In the genomic region with DNA sequence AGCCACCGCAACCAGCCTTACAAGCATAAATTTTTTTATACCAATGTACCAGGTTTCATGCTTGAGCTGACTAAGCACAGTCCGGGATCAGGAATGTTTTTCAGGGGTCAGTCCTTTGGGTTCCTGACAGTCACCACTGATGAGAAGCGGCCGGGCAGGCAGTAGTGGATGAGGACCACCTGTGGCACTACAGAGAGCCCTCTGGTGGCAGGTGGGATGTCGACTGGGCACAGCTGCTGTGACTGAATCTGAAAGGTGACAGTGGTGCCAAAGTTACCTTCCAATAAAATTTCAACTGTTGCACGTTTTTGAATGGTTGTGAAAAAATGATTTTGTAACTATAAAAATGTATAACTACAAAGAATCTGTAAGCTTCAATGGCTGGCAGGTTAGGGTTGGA, we compare ENCODE assay signal across 3 cellular contexts.
TF ChIP-seq lines count a peak whose summit lies in the region.

No MANE protein-coding gene starts in this region.

TF ChIP-seq in SK-N-SH, 30 proteins besides CTCF, POLR2A, EP300 and RAD21:
- TF ChIP-seq MEF2A (IDR thresholded peaks at IDR 0.05; ENCODE audit: borderline replicate concordance, low read depth) (no peak), RFX5 (IDR thresholded peaks at IDR 0.05; ENCODE audit: low read length) (no peak), RCOR1 (IDR thresholded peaks at IDR 0.05; ENCODE audit: low read length) (no peak), RXRA (IDR thresholded peaks at IDR 0.05; ENCODE audit: borderline replicate concordance, low read depth) (no peak), TAF1 (IDR thresholded peaks at IDR 0.05; ENCODE audit: borderline replicate concordance, low read depth, low read length) (no peak), GATA2 (CRISPR knock-in tag; IDR thresholded peaks at IDR 0.05) (no peak), FOSL2 (IDR thresholded peaks at IDR 0.05; ENCODE audit: borderline replicate concordance, low read depth) (no peak), SIN3A (IDR thresholded peaks at IDR 0.05; ENCODE audit: borderline replicate concordance, low read depth, low read length) (no peak), TEAD4 (IDR thresholded peaks at IDR 0.05; ENCODE audit: borderline replicate concordance, insufficient read depth) (no peak), JUND (IDR thresholded peaks at IDR 0.05) (no peak), MXI1 (IDR thresholded peaks at IDR 0.05; ENCODE audit: low read depth, low read length) (no peak), EZH2phosphoT487 (IDR thresholded peaks at IDR 0.05; ENCODE audit: borderline replicate concordance, low read depth) (no peak), ELF1 (IDR thresholded peaks at IDR 0.05) (no peak)
- TF ChIP-seq, protein P1, sequence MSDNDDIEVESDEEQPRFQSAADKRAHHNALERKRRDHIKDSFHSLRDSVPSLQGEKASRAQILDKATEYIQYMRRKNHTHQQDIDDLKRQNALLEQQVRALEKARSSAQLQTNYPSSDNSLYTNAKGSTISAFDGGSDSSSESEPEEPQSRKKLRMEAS (IDR thresholded peaks at IDR 0.05; ENCODE audit: low read depth), result no peak
TF ChIP-seq in SK-N-SH: peak in this region for 0.

TF ChIP-seq in SK-N-SH treated with all-trans-retinoic acid at 6 μM for 48 hours, 23 proteins besides CTCF, POLR2A, EP300 and RAD21:
- TF ChIP-seq GLIS3 (CRISPR knock-in tag; IDR thresholded peaks at IDR 0.05) (no peak), PPARA (CRISPR knock-in tag; IDR thresholded peaks at IDR 0.05; ENCODE audit: borderline replicate concordance) (no peak), CSDC2 (CRISPR knock-in tag; IDR thresholded peaks at IDR 0.05) (no peak), ZNF565 (CRISPR knock-in tag; conservative IDR thresholded peaks at IDR 0.05; ENCODE audit: low read depth) (no peak), RARB (CRISPR knock-in tag; IDR thresholded peaks at IDR 0.05) (no peak), TOX (CRISPR knock-in tag; IDR thresholded peaks at IDR 0.05; ENCODE audit: borderline replicate concordance) (no peak), BACH2 (CRISPR knock-in tag; IDR thresholded peaks at IDR 0.05; ENCODE audit: borderline replicate concordance) (no peak), ESRRG (CRISPR knock-in tag; IDR thresholded peaks at IDR 0.05) (no peak), PATZ1 (CRISPR knock-in tag; IDR thresholded peaks at IDR 0.05; ENCODE audit: borderline replicate concordance) (no peak)
TF ChIP-seq in SK-N-SH treated with all-trans-retinoic acid at 6 μM for 48 hours: peak in this region for 0.

TF ChIP-seq in GM12878, 131 proteins besides CTCF, POLR2A, EP300 and RAD21:
- TF ChIP-seq NFXL1 (IDR thresholded peaks at IDR 0.05; ENCODE audit: borderline replicate concordance) (no peak), FOXK2 (IDR thresholded peaks at IDR 0.05) (no peak), IRF4 (IDR thresholded peaks at IDR 0.05; ENCODE audit: low read depth, low read length) (no peak), RAD51 (IDR thresholded peaks at IDR 0.05) (no peak), MEF2A (IDR thresholded peaks at IDR 0.05; ENCODE audit: insufficient read depth, low read depth, low read length) (no peak), FOXM1 (IDR thresholded peaks at IDR 0.05; ENCODE audit: low read depth, low read length) (no peak), MLLT1 (IDR thresholded peaks at IDR 0.05) (no peak), ZBED1 (IDR thresholded peaks at IDR 0.05; ENCODE audit: borderline replicate concordance) (no peak), ZNF384 (IDR thresholded peaks at IDR 0.05; ENCODE audit: borderline replicate concordance, low read depth, low read length) (no peak), KAT2A (conservative IDR thresholded peaks at IDR 0.05; ENCODE audit: control insufficient read depth, low read depth, low read length) (no peak), EED (IDR thresholded peaks at IDR 0.05; ENCODE audit: low read depth) (no peak), SUPT20H (IDR thresholded peaks at IDR 0.05; ENCODE audit: borderline replicate concordance, control insufficient read depth, low read depth, low read length) (no peak), ESRRA (IDR thresholded peaks at IDR 0.05; ENCODE audit: low read length) (no peak), SP1 (IDR thresholded peaks at IDR 0.05; ENCODE audit: low read depth, low read length) (no peak), PAX8 (IDR thresholded peaks at IDR 0.05) (no peak), MTA3 (IDR thresholded peaks at IDR 0.05; ENCODE audit: borderline replicate concordance, low read length) (no peak)
- TF ChIP-seq, protein P2, sequence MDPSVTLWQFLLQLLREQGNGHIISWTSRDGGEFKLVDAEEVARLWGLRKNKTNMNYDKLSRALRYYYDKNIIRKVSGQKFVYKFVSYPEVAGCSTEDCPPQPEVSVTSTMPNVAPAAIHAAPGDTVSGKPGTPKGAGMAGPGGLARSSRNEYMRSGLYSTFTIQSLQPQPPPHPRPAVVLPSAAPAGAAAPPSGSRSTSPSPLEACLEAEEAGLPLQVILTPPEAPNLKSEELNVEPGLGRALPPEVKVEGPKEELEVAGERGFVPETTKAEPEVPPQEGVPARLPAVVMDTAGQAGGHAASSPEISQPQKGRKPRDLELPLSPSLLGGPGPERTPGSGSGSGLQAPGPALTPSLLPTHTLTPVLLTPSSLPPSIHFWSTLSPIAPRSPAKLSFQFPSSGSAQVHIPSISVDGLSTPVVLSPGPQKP (IDR thresholded peaks at IDR 0.05; ENCODE audit: low read depth, low read length), result no peak
- TF ChIP-seq, protein P3, sequence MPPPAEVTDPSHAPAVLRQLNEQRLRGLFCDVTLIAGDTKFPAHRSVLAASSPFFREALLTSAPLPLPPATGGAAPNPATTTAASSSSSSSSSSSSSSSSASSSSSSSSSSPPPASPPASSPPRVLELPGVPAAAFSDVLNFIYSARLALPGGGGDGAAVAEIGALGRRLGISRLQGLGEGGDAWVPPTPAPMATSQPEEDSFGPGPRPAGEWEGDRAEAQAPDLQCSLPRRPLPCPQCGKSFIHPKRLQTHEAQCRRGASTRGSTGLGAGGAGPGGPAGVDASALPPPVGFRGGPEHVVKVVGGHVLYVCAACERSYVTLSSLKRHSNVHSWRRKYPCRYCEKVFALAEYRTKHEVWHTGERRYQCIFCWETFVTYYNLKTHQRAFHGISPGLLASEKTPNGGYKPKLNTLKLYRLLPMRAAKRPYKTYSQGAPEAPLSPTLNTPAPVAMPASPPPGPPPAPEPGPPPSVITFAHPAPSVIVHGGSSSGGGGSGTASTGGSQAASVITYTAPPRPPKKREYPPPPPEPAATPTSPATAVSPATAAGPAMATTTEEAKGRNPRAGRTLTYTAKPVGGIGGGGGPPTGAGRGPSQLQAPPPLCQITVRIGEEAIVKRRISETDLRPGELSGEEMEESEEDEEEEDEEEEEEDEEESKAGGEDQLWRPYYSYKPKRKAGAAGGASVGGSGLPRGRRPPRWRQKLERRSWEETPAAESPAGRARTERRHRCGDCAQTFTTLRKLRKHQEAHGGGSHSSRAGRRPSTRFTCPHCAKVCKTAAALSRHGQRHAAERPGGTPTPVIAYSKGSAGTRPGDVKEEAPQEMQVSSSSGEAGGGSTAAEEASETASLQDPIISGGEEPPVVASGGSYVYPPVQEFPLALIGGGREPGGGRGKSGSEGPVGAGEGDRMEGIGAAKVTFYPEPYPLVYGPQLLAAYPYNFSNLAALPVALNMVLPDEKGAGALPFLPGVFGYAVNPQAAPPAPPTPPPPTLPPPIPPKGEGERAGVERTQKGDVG (CRISPR knock-in tag; IDR thresholded peaks at IDR 0.05), result no peak
